In genomic region chr19:13841339-13842293, GRCh38 we compare ENCODE assay signal across 7 cellular contexts. TPM values are rescaled to one million over a fixed set of nuclear protein-coding genes. Genes with fewer than 3 reads are reported as not detected.
DNase-seq lines count a peak whose midpoint lies in the region; ATAC-seq and TF ChIP-seq lines count a peak whose summit lies in the region.

No MANE protein-coding gene starts in this region.

- CTCF ChIA-PET in activated B cell treated with CpG ODN at 0.5 μM for 24 hours (lab: Charles Lee) (interaction anchor here (1.5 to 1.6 kb wide), 2 partner anchors 21 to 47 kb away, joined by 4 read pairs; partner anchors contain the start of gene ZSWIM4), GM10248 (lab: Yijun Ruan, JAX) (interaction anchor here (3.8 kb wide), 1 partner anchor 21 kb away, joined by 19 read pairs; no protein-coding TSS in a partner anchor)

- intact Hi-C loops in activated B cell treated with CpG ODN at 0.5 μM for 24 hours (cut with micrococcal nuclease) = no loop called here
- intact Hi-C loops in natural killer cell (cut with micrococcal nuclease) = no loop called here

- no peaks in the 10 kb centered on the region for H3K9me3 Mint-ChIP-seq in activated B cell treated with CpG ODN at 0.5 μM for 24 hours
- no peaks in the 10 kb centered on the region for H3K9me3 Mint-ChIP-seq in natural killer cell

- H3K27me3 Mint-ChIP-seq in activated B cell treated with CpG ODN at 0.5 μM for 24 hours (no peaks in the 10 kb centered on the region), natural killer cell (ENCODE audit: low read depth in 2 of 2) (no peaks in the 10 kb centered on the region)

- peaks cover 0 to 2% of the 10 kb centered on the region in 2 donors for H3K36me3 ChIP-seq in esophagus (ENCODE audit: control insufficient read depth in 2 of 2, insufficient read depth in 2 of 2, low read length in 1 of 2)

- no peaks in the 10 kb centered on the region for H3K9me3 ChIP-seq in esophagus (ENCODE audit: control insufficient read depth in 2 of 2, insufficient read depth in 1 of 2, low read depth in 1 of 2, low read length in 1 of 2)

- H3K36me3 Mint-ChIP-seq in activated B cell treated with CpG ODN at 0.5 μM for 24 hours (ENCODE audit: low read depth) (peaks cover 2% of the 10 kb centered on the region), natural killer cell (no peaks in the 10 kb centered on the region)

- TF ChIP-seq CTCF in activated B cell treated with CpG ODN at 0.5 μM for 24 hours (IDR thresholded peaks at IDR 0.05) (no peak), natural killer cell (IDR thresholded peaks at IDR 0.05) (no peak), GM10248 (IDR thresholded peaks at IDR 0.05; ENCODE audit: control extremely low read depth, extremely low read depth, low read depth, missing control alignments) (no peak)

- POLR2A ChIA-PET in activated B cell treated with CpG ODN at 0.5 μM for 24 hours (lab: Charles Lee) = interaction anchor here (0.6 to 5.2 kb wide), 8 partner anchors 9 to 165 kb away, joined by 3 to 35 read pairs (median 8); partner anchors contain the start of genes C19orf53, RFX1 and ZSWIM4
- POLR2A ChIA-PET in GM10248 (lab: Yijun Ruan, JAX) = interaction anchor here (0.7 to 3.1 kb wide), 7 partner anchors 8 to 46 kb away, joined by 3 to 37 read pairs (median 5); partner anchors contain the start of gene ZSWIM4

- H3K4me3 ChIP-seq in esophagus (ENCODE audit: low read depth in 1 of 2, low read length in 2 of 2) = peak overlapping the region; percentile 77 to 94

- H3K27me3 ChIP-seq in esophagus (ENCODE audit: control insufficient read depth in 1 of 2, insufficient read depth in 2 of 2, low read length in 2 of 2) = no peaks in the 10 kb centered on the region

- no peak for ATAC-seq in activated B cell treated with CpG ODN at 0.5 μM for 24 hours (ENCODE audit: low read depth)
- ATAC-seq in natural killer cell = no peak
- no peak for ATAC-seq in HG02610 (IDR thresholded peaks at IDR 0.05; ENCODE audit: unreplicated experiment)

- DNase-seq in HUDEP-2 (lab: John Stamatoyannopoulos, UW; ENCODE audit: unreplicated experiment in 76 of 76) (peak in 61 of 76 experiments; percentile 26 to 86 (median 62)), activated B cell treated with CpG ODN at 0.5 μM for 24 hours (peak; percentile 58), natural killer cell (peak; percentile 64), GM10248 (ENCODE audit: extremely low spot score) (no peak), mucosa of gallbladder (ENCODE audit: low spot score) (no peak)

- H3K4me1 ChIP-seq in esophagus (ENCODE audit: control insufficient read depth in 2 of 2, insufficient read depth in 2 of 2, low read length in 1 of 2) = peaks cover 4 to 28% of the 10 kb centered on the region in 2 donors

- H3K4me1 Mint-ChIP-seq in activated B cell treated with CpG ODN at 0.5 μM for 24 hours (peaks cover 82% of the 10 kb centered on the region), natural killer cell (peaks cover 64 to 80% of the 10 kb centered on the region in 2 donors)

- H3K27ac Mint-ChIP-seq in activated B cell treated with CpG ODN at 0.5 μM for 24 hours (peak overlapping the region; percentile 92), natural killer cell (peak overlapping the region; percentile 99 to 100)

- WGBS in esophagus, 2 donors = 0 to 15% methylated on average over 24 of the region's 24 CpGs

- H3K27ac ChIP-seq in esophagus (ENCODE audit: low read depth in 2 of 2, low read length in 1 of 2) = peak overlapping the region; percentile 99

- H3K4me3 Mint-ChIP-seq in activated B cell treated with CpG ODN at 0.5 μM for 24 hours = peak overlapping the region; percentile 86
- peak overlapping the region; percentile 93 for H3K4me3 Mint-ChIP-seq in natural killer cell

RNA-seq across cellular contexts. Expression of gene NANOS3, which starts 35.3 kb away (rescaled TPM):
- total RNA-seq in activated B cell treated with CpG ODN at 0.5 μM for 24 hours (not detected in 2 replicates), natural killer cell (1 to 10 TPM; 2.6 to 6.3 (median 3.0) TPM), mucosa of gallbladder (0.75 TPM)
- polyA plus RNA-seq in esophagus = not detected

RNA-seq across cellular contexts. Expression of gene ZSWIM4, which starts 46.4 kb away (rescaled TPM):
- total RNA-seq in activated B cell treated with CpG ODN at 0.5 μM for 24 hours (8.5 and 11.2 TPM in 2 replicates), natural killer cell (1 to 10 TPM; 5.8 to 5.9 (median 5.9) TPM), mucosa of gallbladder (11.2 TPM)
- polyA plus RNA-seq in esophagus = 10 to 100 TPM; 10.1 to 17.0 TPM

Comparison
In these comparisons a context has a peak if more than half of its experiments do, and no peak if none do; other contexts are left out.
1. DNase-seq: peak in HUDEP-2 (61 of 76), activated B cell treated with CpG ODN at 0.5 μM for 24 hours (single experiment) and natural killer cell (single experiment); none in GM10248 (single experiment) and mucosa of gallbladder (single experiment).